1 cellular context compared by ENCODE assay signal in genomic region chrX:39899876-39900787, GRCh38.
TF ChIP-seq lines count a peak whose summit lies in the region.

No MANE protein-coding gene starts in this region.

TF ChIP-seq in IMR-90, 13 proteins besides CTCF, POLR2A, EP300 and RAD21 (continued from another document):
- TF ChIP-seq ELK1 (IDR thresholded peaks at IDR 0.05; ENCODE audit: borderline replicate concordance, low read depth, low read length) (no peak), CHD1 (IDR thresholded peaks at IDR 0.05; ENCODE audit: low read depth, low read length) (no peak), BHLHE40 (IDR thresholded peaks at IDR 0.05; ENCODE audit: low read depth, low read length) (no peak), CEBPB (IDR thresholded peaks at IDR 0.05; ENCODE audit: low read depth, low read length) (no peak), MXI1 (IDR thresholded peaks at IDR 0.05; ENCODE audit: borderline replicate concordance, low read depth, low read length) (no peak), FOS (IDR thresholded peaks at IDR 0.05; ENCODE audit: low read depth, low read length) (no peak), NFE2L2 (IDR thresholded peaks at IDR 0.05; ENCODE audit: low read depth, low read length) (no peak)
